ENCODE assay signal across 1 cellular context in the genomic region with DNA sequence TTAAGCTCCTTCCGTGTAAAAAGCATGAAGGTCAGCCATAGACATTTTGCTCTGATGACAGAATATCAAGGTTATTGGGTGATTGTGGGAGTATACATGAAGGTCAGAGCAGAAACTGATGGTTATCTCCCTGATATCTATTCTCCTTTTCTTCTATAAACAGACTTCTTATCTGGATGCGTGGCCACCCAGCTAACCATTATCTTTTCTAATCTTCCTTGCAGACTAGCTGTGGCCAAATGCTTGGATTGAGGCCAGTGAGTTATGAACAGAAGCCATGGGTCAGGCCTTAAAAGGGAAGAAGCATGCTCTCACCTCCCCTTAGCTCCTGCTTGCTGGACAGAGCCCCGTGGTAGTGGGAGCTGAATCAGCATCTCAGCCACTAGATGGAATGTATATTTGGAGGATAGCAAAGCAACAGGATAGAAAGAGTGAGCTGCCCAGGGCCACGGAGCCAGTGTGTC.
TF ChIP-seq lines count a peak whose summit lies in the region.

No MANE protein-coding gene starts in this region.

TF ChIP-seq in K562, 482 proteins besides CTCF, POLR2A, EP300 and RAD21 (continued from another document and continues in another):
- TF ChIP-seq, protein P1, sequence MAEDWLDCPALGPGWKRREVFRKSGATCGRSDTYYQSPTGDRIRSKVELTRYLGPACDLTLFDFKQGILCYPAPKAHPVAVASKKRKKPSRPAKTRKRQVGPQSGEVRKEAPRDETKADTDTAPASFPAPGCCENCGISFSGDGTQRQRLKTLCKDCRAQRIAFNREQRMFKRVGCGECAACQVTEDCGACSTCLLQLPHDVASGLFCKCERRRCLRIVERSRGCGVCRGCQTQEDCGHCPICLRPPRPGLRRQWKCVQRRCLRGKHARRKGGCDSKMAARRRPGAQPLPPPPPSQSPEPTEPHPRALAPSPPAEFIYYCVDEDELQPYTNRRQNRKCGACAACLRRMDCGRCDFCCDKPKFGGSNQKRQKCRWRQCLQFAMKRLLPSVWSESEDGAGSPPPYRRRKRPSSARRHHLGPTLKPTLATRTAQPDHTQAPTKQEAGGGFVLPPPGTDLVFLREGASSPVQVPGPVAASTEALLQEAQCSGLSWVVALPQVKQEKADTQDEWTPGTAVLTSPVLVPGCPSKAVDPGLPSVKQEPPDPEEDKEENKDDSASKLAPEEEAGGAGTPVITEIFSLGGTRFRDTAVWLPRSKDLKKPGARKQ (CRISPR knock-in tag; IDR thresholded peaks at IDR 0.05), result no peak
- TF ChIP-seq, protein P2, sequence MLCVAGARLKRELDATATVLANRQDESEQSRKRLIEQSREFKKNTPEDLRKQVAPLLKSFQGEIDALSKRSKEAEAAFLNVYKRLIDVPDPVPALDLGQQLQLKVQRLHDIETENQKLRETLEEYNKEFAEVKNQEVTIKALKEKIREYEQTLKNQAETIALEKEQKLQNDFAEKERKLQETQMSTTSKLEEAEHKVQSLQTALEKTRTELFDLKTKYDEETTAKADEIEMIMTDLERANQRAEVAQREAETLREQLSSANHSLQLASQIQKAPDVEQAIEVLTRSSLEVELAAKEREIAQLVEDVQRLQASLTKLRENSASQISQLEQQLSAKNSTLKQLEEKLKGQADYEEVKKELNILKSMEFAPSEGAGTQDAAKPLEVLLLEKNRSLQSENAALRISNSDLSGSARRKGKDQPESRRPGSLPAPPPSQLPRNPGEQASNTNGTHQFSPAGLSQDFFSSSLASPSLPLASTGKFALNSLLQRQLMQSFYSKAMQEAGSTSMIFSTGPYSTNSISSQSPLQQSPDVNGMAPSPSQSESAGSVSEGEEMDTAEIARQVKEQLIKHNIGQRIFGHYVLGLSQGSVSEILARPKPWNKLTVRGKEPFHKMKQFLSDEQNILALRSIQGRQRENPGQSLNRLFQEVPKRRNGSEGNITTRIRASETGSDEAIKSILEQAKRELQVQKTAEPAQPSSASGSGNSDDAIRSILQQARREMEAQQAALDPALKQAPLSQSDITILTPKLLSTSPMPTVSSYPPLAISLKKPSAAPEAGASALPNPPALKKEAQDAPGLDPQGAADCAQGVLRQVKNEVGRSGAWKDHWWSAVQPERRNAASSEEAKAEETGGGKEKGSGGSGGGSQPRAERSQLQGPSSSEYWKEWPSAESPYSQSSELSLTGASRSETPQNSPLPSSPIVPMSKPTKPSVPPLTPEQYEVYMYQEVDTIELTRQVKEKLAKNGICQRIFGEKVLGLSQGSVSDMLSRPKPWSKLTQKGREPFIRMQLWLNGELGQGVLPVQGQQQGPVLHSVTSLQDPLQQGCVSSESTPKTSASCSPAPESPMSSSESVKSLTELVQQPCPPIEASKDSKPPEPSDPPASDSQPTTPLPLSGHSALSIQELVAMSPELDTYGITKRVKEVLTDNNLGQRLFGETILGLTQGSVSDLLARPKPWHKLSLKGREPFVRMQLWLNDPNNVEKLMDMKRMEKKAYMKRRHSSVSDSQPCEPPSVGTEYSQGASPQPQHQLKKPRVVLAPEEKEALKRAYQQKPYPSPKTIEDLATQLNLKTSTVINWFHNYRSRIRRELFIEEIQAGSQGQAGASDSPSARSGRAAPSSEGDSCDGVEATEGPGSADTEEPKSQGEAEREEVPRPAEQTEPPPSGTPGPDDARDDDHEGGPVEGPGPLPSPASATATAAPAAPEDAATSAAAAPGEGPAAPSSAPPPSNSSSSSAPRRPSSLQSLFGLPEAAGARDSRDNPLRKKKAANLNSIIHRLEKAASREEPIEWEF (CRISPR knock-in tag; IDR thresholded peaks at IDR 0.05), result no peak
- no peak for TF ChIP-seq HLTF (IDR thresholded peaks at IDR 0.05)
- TF ChIP-seq ZNF134 (CRISPR knock-in tag; conservative IDR thresholded peaks at IDR 0.05), result no peak
- TF ChIP-seq, protein P3, sequence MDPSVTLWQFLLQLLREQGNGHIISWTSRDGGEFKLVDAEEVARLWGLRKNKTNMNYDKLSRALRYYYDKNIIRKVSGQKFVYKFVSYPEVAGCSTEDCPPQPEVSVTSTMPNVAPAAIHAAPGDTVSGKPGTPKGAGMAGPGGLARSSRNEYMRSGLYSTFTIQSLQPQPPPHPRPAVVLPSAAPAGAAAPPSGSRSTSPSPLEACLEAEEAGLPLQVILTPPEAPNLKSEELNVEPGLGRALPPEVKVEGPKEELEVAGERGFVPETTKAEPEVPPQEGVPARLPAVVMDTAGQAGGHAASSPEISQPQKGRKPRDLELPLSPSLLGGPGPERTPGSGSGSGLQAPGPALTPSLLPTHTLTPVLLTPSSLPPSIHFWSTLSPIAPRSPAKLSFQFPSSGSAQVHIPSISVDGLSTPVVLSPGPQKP (CRISPR knock-in tag; IDR thresholded peaks at IDR 0.05), result no peak
- no peak for TF ChIP-seq ZNF140 (CRISPR knock-in tag; IDR thresholded peaks at IDR 0.05)
- no peak for TF ChIP-seq DIDO1 (tag; IDR thresholded peaks at IDR 0.05; ENCODE audit: low read depth)
- peak; percentile 70 for TF ChIP-seq EHMT2 (IDR thresholded peaks at IDR 0.05)
- TF ChIP-seq, protein P4, sequence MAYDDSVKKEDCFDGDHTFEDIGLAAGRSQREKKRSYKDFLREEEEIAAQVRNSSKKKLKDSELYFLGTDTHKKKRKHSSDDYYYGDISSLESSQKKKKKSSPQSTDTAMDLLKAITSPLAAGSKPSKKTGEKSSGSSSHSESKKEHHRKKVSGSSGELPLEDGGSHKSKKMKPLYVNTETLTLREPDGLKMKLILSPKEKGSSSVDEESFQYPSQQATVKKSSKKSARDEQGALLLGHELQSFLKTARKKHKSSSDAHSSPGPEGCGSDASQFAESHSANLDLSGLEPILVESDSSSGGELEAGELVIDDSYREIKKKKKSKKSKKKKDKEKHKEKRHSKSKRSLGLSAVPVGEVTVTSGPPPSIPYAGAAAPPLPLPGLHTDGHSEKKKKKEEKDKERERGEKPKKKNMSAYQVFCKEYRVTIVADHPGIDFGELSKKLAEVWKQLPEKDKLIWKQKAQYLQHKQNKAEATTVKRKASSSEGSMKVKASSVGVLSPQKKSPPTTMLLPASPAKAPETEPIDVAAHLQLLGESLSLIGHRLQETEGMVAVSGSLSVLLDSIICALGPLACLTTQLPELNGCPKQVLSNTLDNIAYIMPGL (CRISPR knock-in tag; IDR thresholded peaks at IDR 0.05), result no peak
- no peak for TF ChIP-seq SMARCB1 (IDR thresholded peaks at IDR 0.05; ENCODE audit: insufficient read length, low read depth)
- TF ChIP-seq, protein P5, sequence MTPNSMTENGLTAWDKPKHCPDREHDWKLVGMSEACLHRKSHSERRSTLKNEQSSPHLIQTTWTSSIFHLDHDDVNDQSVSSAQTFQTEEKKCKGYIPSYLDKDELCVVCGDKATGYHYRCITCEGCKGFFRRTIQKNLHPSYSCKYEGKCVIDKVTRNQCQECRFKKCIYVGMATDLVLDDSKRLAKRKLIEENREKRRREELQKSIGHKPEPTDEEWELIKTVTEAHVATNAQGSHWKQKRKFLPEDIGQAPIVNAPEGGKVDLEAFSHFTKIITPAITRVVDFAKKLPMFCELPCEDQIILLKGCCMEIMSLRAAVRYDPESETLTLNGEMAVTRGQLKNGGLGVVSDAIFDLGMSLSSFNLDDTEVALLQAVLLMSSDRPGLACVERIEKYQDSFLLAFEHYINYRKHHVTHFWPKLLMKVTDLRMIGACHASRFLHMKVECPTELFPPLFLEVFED (CRISPR knock-in tag; conservative IDR thresholded peaks at IDR 0.05), result no peak
- no peak for TF ChIP-seq MCM5 (IDR thresholded peaks at IDR 0.05; ENCODE audit: low read depth)
- TF ChIP-seq ZNF124 (CRISPR knock-in tag; IDR thresholded peaks at IDR 0.05), result no peak
- TF ChIP-seq ETV1 (tag; conservative IDR thresholded peaks at IDR 0.05; ENCODE audit: low read depth), result no peak
- no peak for TF ChIP-seq BMI1 (IDR thresholded peaks at IDR 0.05; ENCODE audit: low read length)
- TF ChIP-seq, protein P6, sequence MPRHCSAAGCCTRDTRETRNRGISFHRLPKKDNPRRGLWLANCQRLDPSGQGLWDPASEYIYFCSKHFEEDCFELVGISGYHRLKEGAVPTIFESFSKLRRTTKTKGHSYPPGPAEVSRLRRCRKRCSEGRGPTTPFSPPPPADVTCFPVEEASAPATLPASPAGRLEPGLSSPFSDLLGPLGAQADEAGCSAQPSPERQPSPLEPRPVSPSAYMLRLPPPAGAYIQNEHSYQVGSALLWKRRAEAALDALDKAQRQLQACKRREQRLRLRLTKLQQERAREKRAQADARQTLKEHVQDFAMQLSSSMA (CRISPR knock-in tag; IDR thresholded peaks at IDR 0.05), result no peak
- no peak for TF ChIP-seq MED1 (CRISPR knock-in tag; IDR thresholded peaks at IDR 0.05; ENCODE audit: borderline replicate concordance)
- TF ChIP-seq MBD2 (IDR thresholded peaks at IDR 0.05; ENCODE audit: borderline replicate concordance, low read depth), result no peak
- TF ChIP-seq LEF1 (IDR thresholded peaks at IDR 0.05), result no peak; the same call in 1 of the 2 replicates
- TF ChIP-seq KHSRP (IDR thresholded peaks at IDR 0.05), result no peak
- TF ChIP-seq CAMTA2 (CRISPR knock-in tag; conservative IDR thresholded peaks at IDR 0.05), result no peak
- no peak for TF ChIP-seq KAT8 (IDR thresholded peaks at IDR 0.05; ENCODE audit: low read depth)
- TF ChIP-seq, protein P7, sequence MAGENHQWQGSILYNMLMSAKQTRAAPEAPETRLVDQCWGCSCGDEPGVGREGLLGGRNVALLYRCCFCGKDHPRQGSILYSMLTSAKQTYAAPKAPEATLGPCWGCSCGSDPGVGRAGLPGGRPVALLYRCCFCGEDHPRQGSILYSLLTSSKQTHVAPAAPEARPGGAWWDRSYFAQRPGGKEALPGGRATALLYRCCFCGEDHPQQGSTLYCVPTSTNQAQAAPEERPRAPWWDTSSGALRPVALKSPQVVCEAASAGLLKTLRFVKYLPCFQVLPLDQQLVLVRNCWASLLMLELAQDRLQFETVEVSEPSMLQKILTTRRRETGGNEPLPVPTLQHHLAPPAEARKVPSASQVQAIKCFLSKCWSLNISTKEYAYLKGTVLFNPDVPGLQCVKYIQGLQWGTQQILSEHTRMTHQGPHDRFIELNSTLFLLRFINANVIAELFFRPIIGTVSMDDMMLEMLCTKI (IDR thresholded peaks at IDR 0.05; ENCODE audit: partially characterized antibody), result no peak
- TF ChIP-seq MAZ (CRISPR knock-in tag; conservative IDR thresholded peaks at IDR 0.05 in 1 of 2, IDR thresholded peaks at IDR 0.05 in 1 of 2), result peak in 1 of 2 experiments; percentile 37; a peak in 1 of 4 replicates
- TF ChIP-seq ZNF174 (CRISPR knock-in tag; IDR thresholded peaks at IDR 0.05), result no peak
- no peak for TF ChIP-seq COPS2 (conservative IDR thresholded peaks at IDR 0.05)
- TF ChIP-seq, protein P8, sequence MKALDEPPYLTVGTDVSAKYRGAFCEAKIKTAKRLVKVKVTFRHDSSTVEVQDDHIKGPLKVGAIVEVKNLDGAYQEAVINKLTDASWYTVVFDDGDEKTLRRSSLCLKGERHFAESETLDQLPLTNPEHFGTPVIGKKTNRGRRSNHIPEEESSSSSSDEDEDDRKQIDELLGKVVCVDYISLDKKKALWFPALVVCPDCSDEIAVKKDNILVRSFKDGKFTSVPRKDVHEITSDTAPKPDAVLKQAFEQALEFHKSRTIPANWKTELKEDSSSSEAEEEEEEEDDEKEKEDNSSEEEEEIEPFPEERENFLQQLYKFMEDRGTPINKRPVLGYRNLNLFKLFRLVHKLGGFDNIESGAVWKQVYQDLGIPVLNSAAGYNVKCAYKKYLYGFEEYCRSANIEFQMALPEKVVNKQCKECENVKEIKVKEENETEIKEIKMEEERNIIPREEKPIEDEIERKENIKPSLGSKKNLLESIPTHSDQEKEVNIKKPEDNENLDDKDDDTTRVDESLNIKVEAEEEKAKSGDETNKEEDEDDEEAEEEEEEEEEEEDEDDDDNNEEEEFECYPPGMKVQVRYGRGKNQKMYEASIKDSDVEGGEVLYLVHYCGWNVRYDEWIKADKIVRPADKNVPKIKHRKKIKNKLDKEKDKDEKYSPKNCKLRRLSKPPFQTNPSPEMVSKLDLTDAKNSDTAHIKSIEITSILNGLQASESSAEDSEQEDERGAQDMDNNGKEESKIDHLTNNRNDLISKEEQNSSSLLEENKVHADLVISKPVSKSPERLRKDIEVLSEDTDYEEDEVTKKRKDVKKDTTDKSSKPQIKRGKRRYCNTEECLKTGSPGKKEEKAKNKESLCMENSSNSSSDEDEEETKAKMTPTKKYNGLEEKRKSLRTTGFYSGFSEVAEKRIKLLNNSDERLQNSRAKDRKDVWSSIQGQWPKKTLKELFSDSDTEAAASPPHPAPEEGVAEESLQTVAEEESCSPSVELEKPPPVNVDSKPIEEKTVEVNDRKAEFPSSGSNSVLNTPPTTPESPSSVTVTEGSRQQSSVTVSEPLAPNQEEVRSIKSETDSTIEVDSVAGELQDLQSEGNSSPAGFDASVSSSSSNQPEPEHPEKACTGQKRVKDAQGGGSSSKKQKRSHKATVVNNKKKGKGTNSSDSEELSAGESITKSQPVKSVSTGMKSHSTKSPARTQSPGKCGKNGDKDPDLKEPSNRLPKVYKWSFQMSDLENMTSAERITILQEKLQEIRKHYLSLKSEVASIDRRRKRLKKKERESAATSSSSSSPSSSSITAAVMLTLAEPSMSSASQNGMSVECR (CRISPR knock-in tag; IDR thresholded peaks at IDR 0.05), result no peak
- TF ChIP-seq ZNF77 (CRISPR knock-in tag; IDR thresholded peaks at IDR 0.05), result no peak
- no peak for TF ChIP-seq POLR2AphosphoS5 (IDR thresholded peaks at IDR 0.05; ENCODE audit: control insufficient read depth, insufficient read depth, low read depth, low read length)
- TF ChIP-seq KLF16 (IDR thresholded peaks at IDR 0.05), result peak; percentile 82
- no peak for TF ChIP-seq ZNF175 (CRISPR knock-in tag; IDR thresholded peaks at IDR 0.05; ENCODE audit: low read depth)
- no peak for TF ChIP-seq MTA3 (IDR thresholded peaks at IDR 0.05; ENCODE audit: borderline replicate concordance)
- TF ChIP-seq ZSCAN29 (IDR thresholded peaks at IDR 0.05), result no peak
- TF ChIP-seq TAF15 (IDR thresholded peaks at IDR 0.05; ENCODE audit: low read depth, low read length), result no peak
- TF ChIP-seq, protein P9, sequence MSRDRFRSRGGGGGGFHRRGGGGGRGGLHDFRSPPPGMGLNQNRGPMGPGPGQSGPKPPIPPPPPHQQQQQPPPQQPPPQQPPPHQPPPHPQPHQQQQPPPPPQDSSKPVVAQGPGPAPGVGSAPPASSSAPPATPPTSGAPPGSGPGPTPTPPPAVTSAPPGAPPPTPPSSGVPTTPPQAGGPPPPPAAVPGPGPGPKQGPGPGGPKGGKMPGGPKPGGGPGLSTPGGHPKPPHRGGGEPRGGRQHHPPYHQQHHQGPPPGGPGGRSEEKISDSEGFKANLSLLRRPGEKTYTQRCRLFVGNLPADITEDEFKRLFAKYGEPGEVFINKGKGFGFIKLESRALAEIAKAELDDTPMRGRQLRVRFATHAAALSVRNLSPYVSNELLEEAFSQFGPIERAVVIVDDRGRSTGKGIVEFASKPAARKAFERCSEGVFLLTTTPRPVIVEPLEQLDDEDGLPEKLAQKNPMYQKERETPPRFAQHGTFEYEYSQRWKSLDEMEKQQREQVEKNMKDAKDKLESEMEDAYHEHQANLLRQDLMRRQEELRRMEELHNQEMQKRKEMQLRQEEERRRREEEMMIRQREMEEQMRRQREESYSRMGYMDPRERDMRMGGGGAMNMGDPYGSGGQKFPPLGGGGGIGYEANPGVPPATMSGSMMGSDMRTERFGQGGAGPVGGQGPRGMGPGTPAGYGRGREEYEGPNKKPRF (IDR thresholded peaks at IDR 0.05; ENCODE audit: low read depth, low read length), result no peak
- TF ChIP-seq, protein P10, sequence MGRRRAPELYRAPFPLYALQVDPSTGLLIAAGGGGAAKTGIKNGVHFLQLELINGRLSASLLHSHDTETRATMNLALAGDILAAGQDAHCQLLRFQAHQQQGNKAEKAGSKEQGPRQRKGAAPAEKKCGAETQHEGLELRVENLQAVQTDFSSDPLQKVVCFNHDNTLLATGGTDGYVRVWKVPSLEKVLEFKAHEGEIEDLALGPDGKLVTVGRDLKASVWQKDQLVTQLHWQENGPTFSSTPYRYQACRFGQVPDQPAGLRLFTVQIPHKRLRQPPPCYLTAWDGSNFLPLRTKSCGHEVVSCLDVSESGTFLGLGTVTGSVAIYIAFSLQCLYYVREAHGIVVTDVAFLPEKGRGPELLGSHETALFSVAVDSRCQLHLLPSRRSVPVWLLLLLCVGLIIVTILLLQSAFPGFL (CRISPR knock-in tag; IDR thresholded peaks at IDR 0.05), result peak; percentile 78; the same call in 1 of the 2 replicates
- TF ChIP-seq SMAD1 (IDR thresholded peaks at IDR 0.05; ENCODE audit: low read depth, low read length, partially characterized antibody), result no peak
